Comparison of ENCODE assay signal across 18 cellular contexts in the genomic region with DNA sequence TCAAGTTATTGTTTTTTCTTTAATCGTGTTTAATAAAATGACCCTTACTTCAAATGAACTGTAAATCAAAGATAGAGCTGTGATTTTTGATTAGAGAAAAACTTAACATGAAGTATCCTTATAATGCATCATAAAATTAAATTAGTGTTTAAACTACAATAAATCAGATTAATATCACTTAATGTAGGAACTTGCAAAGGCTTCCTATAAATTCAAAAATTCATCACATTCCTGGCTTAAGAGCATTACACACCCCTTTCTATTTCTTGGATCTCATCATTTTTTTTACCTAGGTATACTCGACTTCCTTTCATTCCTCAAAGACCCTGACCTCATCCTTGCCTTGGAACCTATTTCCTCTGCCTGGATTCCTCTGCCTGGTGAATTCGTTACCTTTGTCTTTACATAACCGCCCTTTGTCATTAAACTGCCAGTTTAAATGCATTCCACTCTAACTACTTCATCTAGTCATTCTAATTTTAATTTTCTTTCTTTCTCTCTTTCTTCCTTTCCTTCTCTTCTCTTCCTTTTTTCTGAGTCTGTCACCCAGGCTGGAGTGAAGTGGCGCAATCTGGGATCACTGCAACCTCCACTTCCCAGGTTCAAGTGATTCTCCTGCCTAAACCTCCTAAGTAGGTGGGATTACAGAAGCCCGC.
DNase-seq lines count a peak whose midpoint lies in the region; ATAC-seq and TF ChIP-seq lines count a peak whose summit lies in the region.
"Had no signal": no experiment of that assay in that cellular context is flagged by ENCODE, and none has a peak within 500 bp of the region (broad histone marks: within the 10 kb centered on the region; RNA-seq: fewer than 3 reads in every experiment).

No MANE protein-coding gene starts in this region.

- H2AFZ ChIP-seq in SK-N-SH (ENCODE audit: low read depth), result no peak overlapping the region

- DNase-seq in SK-N-SH (no peak), endodermal cell (no peak), iPS-NIHi11 (ENCODE audit: low spot score) (peak; percentile 34), NCI-H2029 (lab: John Stamatoyannopoulos, UW) (no peak)
- no peak for DNase-seq in stimulated activated effector memory CD8-positive, alpha-beta T cell treated with anti-CD3 and anti-CD28 coated beads, Interleukin-12 subunit alpha, Interleukin-12 subunit beta, amount 100 ng/mL, for 72 hours (ENCODE audit: low spot score in 2 of 2)
- DNase-seq in stimulated activated naive CD8-positive, alpha-beta T cell treated with anti-CD3 and anti-CD28 coated beads, Interleukin-15, Interleukin-2, amounts not matched to agents 100 U/mL and 50 U/mL, for 24 hours, result no peak
- DNase-seq in stimulated activated naive CD8-positive, alpha-beta T cell treated with anti-CD3 and anti-CD28 coated beads, Interleukin-15, amount 100 ng/mL, for 72 hours, result no peak
- DNase-seq: AML-193, DMS79, KBM-7, NCI-H1105 treated with DMSO at 0.1 percent for 48 hours, NCI-H1694, Right ventricle myocardium superior had no signal

- H3K27me3 ChIP-seq in SK-N-SH (ENCODE audit: insufficient read depth) (no peaks in the 10 kb centered on the region), endodermal cell (ENCODE audit: control insufficient read depth, insufficient read depth, low read length, poor library complexity, severe bottlenecking) (no peaks in the 10 kb centered on the region)

- no peaks in the 10 kb centered on the region for H3K27me3 Mint-ChIP-seq in endodermal cell (ENCODE audit: insufficient read depth)
- H3K27me3 Mint-ChIP-seq in stimulated activated naive CD8-positive, alpha-beta T cell treated with anti-CD3 and anti-CD28 coated beads, Interleukin-15, amount 100 ng/mL, for 72 hours, result no peaks in the 10 kb centered on the region

- no peaks in the 10 kb centered on the region for H4K20me1 ChIP-seq in SK-N-SH (ENCODE audit: insufficient read depth)

- no peak for TF ChIP-seq RAD21 in SK-N-SH (IDR thresholded peaks at IDR 0.05; ENCODE audit: low read length)

- no peaks in the 10 kb centered on the region for H3K9me2 ChIP-seq in SK-N-SH

- H3K9me3 ChIP-seq in SK-N-SH (no peaks in the 10 kb centered on the region), endodermal cell (ENCODE audit: control insufficient read depth, low read length) (peaks cover 6% of the 10 kb centered on the region)

- H3K36me3 ChIP-seq in SK-N-SH (replicated peaks in 1 of 2; ENCODE audit: control insufficient read depth in 1 of 2, insufficient read depth in 2 of 2, low read length in 1 of 2) (no peaks in the 10 kb centered on the region), endodermal cell (ENCODE audit: control insufficient read depth, insufficient read depth, low read length) (no peaks in the 10 kb centered on the region)

- no peak overlapping the region for H3K4me3 ChIP-seq in SK-N-SH (ENCODE audit: low read depth in 2 of 2, low read length in 1 of 2)
- H3K4me3 ChIP-seq in endodermal cell (ENCODE audit: low read length), result no peak overlapping the region

- TF ChIP-seq CTCF in SK-N-SH (IDR thresholded peaks at IDR 0.05) (no peak), endodermal cell (conservative IDR thresholded peaks at IDR 0.05) (no peak)

- no peaks in the 10 kb centered on the region for H3K79me2 ChIP-seq in SK-N-SH (ENCODE audit: insufficient read depth)

- H3K4me1 ChIP-seq in SK-N-SH (ENCODE audit: control insufficient read depth in 1 of 2, insufficient read depth in 2 of 2, low read depth in 1 of 2, low read length in 1 of 2) (peaks cover 0 to 14% of the 10 kb centered on the region in 2 experiments; a peak in 2 of 4 replicates), endodermal cell (ENCODE audit: control insufficient read depth, insufficient read depth, low read length) (no peaks in the 10 kb centered on the region)

- H3K27ac Mint-ChIP-seq in endodermal cell, result peak overlapping the region; percentile 33
- no peak overlapping the region for H3K27ac Mint-ChIP-seq in stimulated activated effector memory CD8-positive, alpha-beta T cell treated with anti-CD3 and anti-CD28 coated beads, Interleukin-12 subunit alpha, Interleukin-12 subunit beta, amount 100 ng/mL, for 72 hours
- no peak overlapping the region for H3K27ac Mint-ChIP-seq in stimulated activated naive CD8-positive, alpha-beta T cell treated with anti-CD3 and anti-CD28 coated beads, Interleukin-15, amount 100 ng/mL, for 72 hours

- no peak for TF ChIP-seq EP300 in SK-N-SH (IDR thresholded peaks at IDR 0.05; ENCODE audit: borderline replicate concordance in 1 of 2, low read depth in 1 of 2, low read length in 1 of 2)

- H3K4me3 Mint-ChIP-seq in endodermal cell, result no peak overlapping the region
- no peak overlapping the region for H3K4me3 Mint-ChIP-seq in stimulated activated effector memory CD8-positive, alpha-beta T cell treated with anti-CD3 and anti-CD28 coated beads, Interleukin-12 subunit alpha, Interleukin-12 subunit beta, amount 100 ng/mL, for 72 hours
- H3K4me3 Mint-ChIP-seq in stimulated activated naive CD8-positive, alpha-beta T cell treated with anti-CD3 and anti-CD28 coated beads, Interleukin-15, amount 100 ng/mL, for 72 hours, result no peak overlapping the region

- no peak overlapping the region for H3K4me2 ChIP-seq in SK-N-SH

- peaks cover 18% of the 10 kb centered on the region for H3K36me3 Mint-ChIP-seq in endodermal cell (ENCODE audit: low read depth)
- no peaks in the 10 kb centered on the region for H3K36me3 Mint-ChIP-seq in stimulated activated effector memory CD8-positive, alpha-beta T cell treated with anti-CD3 and anti-CD28 coated beads, Interleukin-12 subunit alpha, Interleukin-12 subunit beta, amount 100 ng/mL, for 72 hours

- CTCF ChIA-PET in SK-N-SH (lab: Yijun Ruan, JAX), result no interaction called here

- 70% methylated on average over 6 of the region's 6 CpGs for WGBS in SK-N-SH (ENCODE audit: low lambda C conversion rate)
- WGBS in endodermal cell (ENCODE audit: insufficient coverage in 1 of 2, insufficient read length in 1 of 2), 2 experiments, result 69 to 89% methylated on average over 3 to 5 of the region's 6 CpGs

- peaks cover 14% of the 10 kb centered on the region for H3K9me3 Mint-ChIP-seq in endodermal cell
- H3K9me3 Mint-ChIP-seq in stimulated activated effector memory CD8-positive, alpha-beta T cell treated with anti-CD3 and anti-CD28 coated beads, Interleukin-12 subunit alpha, Interleukin-12 subunit beta, amount 100 ng/mL, for 72 hours, result peaks cover 16% of the 10 kb centered on the region
- peaks cover 0 to 7% of the 10 kb centered on the region in 2 donors for H3K9me3 Mint-ChIP-seq in stimulated activated naive CD8-positive, alpha-beta T cell treated with anti-CD3 and anti-CD28 coated beads, Interleukin-15, amount 100 ng/mL, for 72 hours

- H3K27ac ChIP-seq in SK-N-SH (ENCODE audit: low read depth in 2 of 2, low read length in 1 of 2) (peak overlapping the region in 1 of 2 experiments; percentile 67; a peak in 1 of 4 replicates), endodermal cell (ENCODE audit: low read depth, low read length) (no peak overlapping the region)
- H3K27ac ChIP-seq: 22Rv1, C4-2B had no signal

- no peaks in the 10 kb centered on the region for H3F3A ChIP-seq in SK-N-SH (replicated peaks; ENCODE audit: insufficient read depth)

- ATAC-seq in SK-N-SH treated with all-trans-retinoic acid at 6 μM for 48 hours, result peak; percentile 9
- no peak for ATAC-seq in stimulated activated effector memory CD8-positive, alpha-beta T cell treated with anti-CD3 and anti-CD28 coated beads, Interleukin-12 subunit alpha, Interleukin-12 subunit beta, amount 100 ng/mL, for 72 hours
- no peak for ATAC-seq in stimulated activated naive CD8-positive, alpha-beta T cell treated with anti-CD3 and anti-CD28 coated beads, Interleukin-15, Interleukin-2, amounts not matched to agents 100 U/mL and 50 U/mL, for 24 hours
- ATAC-seq in stimulated activated naive CD8-positive, alpha-beta T cell treated with anti-CD3 and anti-CD28 coated beads, Interleukin-15, amount 100 ng/mL, for 72 hours, result no peak
- ATAC-seq: HCT116, HepG2 had no signal

- H3K9ac ChIP-seq in SK-N-SH (no peak overlapping the region), endodermal cell (ENCODE audit: extremely low read depth, low read length, poor library complexity, severe bottlenecking) (no peak overlapping the region)

- peaks cover 26% of the 10 kb centered on the region for H3K4me1 Mint-ChIP-seq in endodermal cell
- no peaks in the 10 kb centered on the region for H3K4me1 Mint-ChIP-seq in stimulated activated effector memory CD8-positive, alpha-beta T cell treated with anti-CD3 and anti-CD28 coated beads, Interleukin-12 subunit alpha, Interleukin-12 subunit beta, amount 100 ng/mL, for 72 hours
- H3K4me1 Mint-ChIP-seq in stimulated activated naive CD8-positive, alpha-beta T cell treated with anti-CD3 and anti-CD28 coated beads, Interleukin-15, amount 100 ng/mL, for 72 hours, result no peaks in the 10 kb centered on the region

- POLR2A ChIA-PET in SK-N-SH (lab: Yijun Ruan, JAX), result no interaction called here

TF ChIP-seq in SK-N-SH treated with all-trans-retinoic acid at 6 μM for 48 hours, 23 proteins besides CTCF, POLR2A, EP300 and RAD21 (continues in another document):
- TF ChIP-seq POU6F1 (CRISPR knock-in tag; IDR thresholded peaks at IDR 0.05; ENCODE audit: borderline replicate concordance, low read depth), result 0 out of 2 replicates have a peak, but pooled peaks have one; percentile 27

TF ChIP-seq in SK-N-SH, 30 proteins besides CTCF, POLR2A, EP300 and RAD21 (continues in another document):
- no peak for TF ChIP-seq RXRA (IDR thresholded peaks at IDR 0.05; ENCODE audit: borderline replicate concordance, low read depth)
- TF ChIP-seq SIN3A (IDR thresholded peaks at IDR 0.05; ENCODE audit: borderline replicate concordance, low read depth, low read length), result no peak
- TF ChIP-seq TCF12 (IDR thresholded peaks at IDR 0.05), result no peak
- TF ChIP-seq IRF3 (IDR thresholded peaks at IDR 0.05; ENCODE audit: low read depth, low read length), result no peak
- TF ChIP-seq CHD2 (IDR thresholded peaks at IDR 0.05; ENCODE audit: low read length, partially characterized antibody), result no peak
- TF ChIP-seq USF2 (IDR thresholded peaks at IDR 0.05; ENCODE audit: borderline replicate concordance, low read depth, low read length), result no peak
